27 cellular contexts compared by ENCODE assay signal in the genomic region with DNA sequence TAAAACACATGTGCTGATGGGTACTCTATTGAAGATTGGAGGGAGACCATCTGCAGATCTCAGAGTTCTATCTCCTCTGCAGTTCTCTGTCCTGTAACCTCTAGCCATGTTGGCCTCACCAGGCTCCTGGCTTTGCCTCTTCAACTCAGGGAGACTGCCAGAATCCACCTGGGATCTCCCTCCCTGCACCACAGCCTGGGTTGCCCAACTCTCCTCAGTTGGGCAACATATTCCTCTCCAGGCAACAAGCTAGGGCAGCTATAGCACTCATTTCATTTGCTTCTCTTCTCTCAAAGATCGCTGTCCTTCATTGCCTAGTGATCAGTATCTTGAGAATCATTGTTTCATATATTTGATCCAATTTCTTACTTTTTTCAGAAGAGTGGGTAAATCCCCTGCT.
"Had no signal": no experiment of that assay in that cellular context is flagged by ENCODE, and none has a peak within 500 bp of the region (broad histone marks: within the 10 kb centered on the region; RNA-seq: fewer than 3 reads in every experiment).

No MANE protein-coding gene starts in this region.

- H3K4me3 Mint-ChIP-seq: natural killer cell treated with Interleukin-12 subunit alpha and Interleukin-12 subunit beta and Interleukin-15 and Interleukin-18, amount 100 ng/mL, for 72 hours; neural progenitor cell; stimulated activated effector memory CD8-positive, alpha-beta T cell treated with anti-CD3 and anti-CD28 coated beads, Interleukin-12 subunit alpha, Interleukin-12 subunit beta, amount 100 ng/mL, for 72 hours; stimulated activated naive B cell treated with anti-CD40 and anti-IgM and Interleukin-4, amounts not matched to agents 10 μg/mL and 1 μg/mL and 100 μg/mL, for 72 hours; stimulated activated naive CD8-positive, alpha-beta T cell treated with anti-CD3 and anti-CD28 coated beads, Interleukin-15, Interleukin-2, amounts not matched to agents 100 ng/mL and 50 ng/mL, for 24 hours had no signal

- H3K4me1 ChIP-seq: right lobe of liver had no signal

- H3K4me3 ChIP-seq: neural progenitor cell, ovary, psoas muscle, right lobe of liver, sigmoid colon, stomach, thoracic aorta, thyroid gland, tibial nerve, upper lobe of left lung, vagina had no signal

- H3K36me3 Mint-ChIP-seq: stimulated activated effector memory CD8-positive, alpha-beta T cell treated with anti-CD3 and anti-CD28 coated beads, Interleukin-12 subunit alpha, Interleukin-12 subunit beta, amount 100 ng/mL, for 72 hours had no signal

- ATAC-seq: natural killer cell treated with Interleukin-12 subunit alpha and Interleukin-12 subunit beta and Interleukin-15 and Interleukin-18, amount 100 ng/mL, for 72 hours; psoas muscle; right cardiac atrium; stimulated activated effector memory CD8-positive, alpha-beta T cell treated with anti-CD3 and anti-CD28 coated beads, Interleukin-12 subunit alpha, Interleukin-12 subunit beta, amount 100 ng/mL, for 72 hours; stimulated activated naive B cell treated with anti-CD40 and anti-IgM and Interleukin-4, amounts not matched to agents 10 μg/mL and 1 μg/mL and 100 μg/mL, for 72 hours had no signal

- H3K9me3 ChIP-seq: ovary, right lobe of liver, thyroid gland, vagina had no signal

- H3K27ac Mint-ChIP-seq: natural killer cell treated with Interleukin-12 subunit alpha and Interleukin-12 subunit beta and Interleukin-15 and Interleukin-18, amount 100 ng/mL, for 72 hours; neural progenitor cell; progenitor cell of endocrine pancreas; stimulated activated effector memory CD8-positive, alpha-beta T cell treated with anti-CD3 and anti-CD28 coated beads, Interleukin-12 subunit alpha, Interleukin-12 subunit beta, amount 100 ng/mL, for 72 hours; stimulated activated naive B cell treated with anti-CD40 and anti-IgM and Interleukin-4, amounts not matched to agents 10 μg/mL and 1 μg/mL and 100 μg/mL, for 72 hours; stimulated activated naive CD8-positive, alpha-beta T cell treated with anti-CD3 and anti-CD28 coated beads, Interleukin-15, Interleukin-2, amounts not matched to agents 100 ng/mL and 50 ng/mL, for 24 hours had no signal

- H2AFZ ChIP-seq: neural progenitor cell, parathyroid adenoma had no signal

- DNase-seq: occipital lobe; ovary; posterior cingulate gyrus; psoas muscle; right cardiac atrium; right lobe of liver; sigmoid colon; small intestine; stimulated activated CD4-positive, alpha-beta T cell treated with anti-CD3 and anti-CD28 coated beads, Interleukin-15, amount 100 ng/mL, for 24 hours; stimulated activated CD4-positive, alpha-beta T cell treated with anti-CD3 and anti-CD28 coated beads, Interleukin-2, amount 100 ng/mL, for 24 hours; stimulated activated CD4-positive, alpha-beta T cell treated with anti-CD3 and anti-CD28 coated beads, Interleukin-2, amount 100 ng/mL, for 48 hours; stimulated activated CD4-positive, alpha-beta T cell treated with anti-CD3 and anti-CD28 coated beads, Interleukin-4, amount 100 ng/mL, for 24 hours; stimulated activated naive B cell treated with anti-CD40 and anti-IgM and Interleukin-4, amounts not matched to agents 10 μg/mL and 1 μg/mL and 100 μg/mL, for 72 hours; stimulated activated naive CD4-positive, alpha-beta T cell treated with Interleukin-2 at 50 U/mL for 16 hours; stomach; thyroid gland; trophoblast cell; upper lobe of left lung had no signal

- H3K36me3 ChIP-seq: neural progenitor cell, ovary, right lobe of liver, sigmoid colon, stomach, thoracic aorta, thyroid gland, tibial nerve, upper lobe of left lung, vagina had no signal

- H3K9ac ChIP-seq: neural progenitor cell, parathyroid adenoma had no signal

- H3K79me2 ChIP-seq: parathyroid adenoma had no signal

- H3K27ac ChIP-seq: neural progenitor cell, ovary, parathyroid adenoma, psoas muscle, right lobe of liver, sigmoid colon, stomach, thoracic aorta, thyroid gland, tibial nerve, upper lobe of left lung, vagina had no signal

- H3K4me2 ChIP-seq: neural progenitor cell had no signal

- H3K27me3 ChIP-seq: neural progenitor cell, ovary, right lobe of liver, sigmoid colon, thyroid gland, tibial nerve, upper lobe of left lung, vagina had no signal
